1 cellular context compared by ENCODE assay signal in the genomic region with DNA sequence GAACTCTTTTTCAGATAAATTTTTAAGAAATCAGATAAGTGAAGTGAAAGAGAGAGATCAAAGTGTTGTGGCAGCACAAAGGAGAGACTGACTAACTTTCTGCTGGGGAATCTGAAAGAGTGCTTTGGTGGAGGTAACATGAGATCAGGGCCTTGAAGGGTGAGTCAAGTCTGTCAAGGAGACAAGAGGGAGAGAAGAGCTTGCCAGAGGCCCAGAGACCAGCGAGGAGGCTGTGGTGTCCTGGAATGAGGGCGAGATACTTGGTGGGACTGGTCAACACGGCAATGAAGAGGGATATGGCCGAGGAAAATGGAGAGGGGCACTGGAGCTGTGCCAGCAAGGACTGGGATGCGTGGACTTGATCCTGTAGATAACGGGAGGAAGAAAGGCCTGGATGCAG.
TF ChIP-seq lines count a peak whose summit lies in the region.

No MANE protein-coding gene starts in this region.

TF ChIP-seq in IMR-90, 13 proteins besides CTCF, POLR2A, EP300 and RAD21:
- TF ChIP-seq MXI1 (IDR thresholded peaks at IDR 0.05; ENCODE audit: borderline replicate concordance, low read depth, low read length): no peak
- TF ChIP-seq MAZ (IDR thresholded peaks at IDR 0.05; ENCODE audit: borderline replicate concordance, low read depth, low read length): no peak
- no peak for TF ChIP-seq RCOR1 (IDR thresholded peaks at IDR 0.05; ENCODE audit: insufficient replicate concordance, low read length)
- TF ChIP-seq, protein P1, sequence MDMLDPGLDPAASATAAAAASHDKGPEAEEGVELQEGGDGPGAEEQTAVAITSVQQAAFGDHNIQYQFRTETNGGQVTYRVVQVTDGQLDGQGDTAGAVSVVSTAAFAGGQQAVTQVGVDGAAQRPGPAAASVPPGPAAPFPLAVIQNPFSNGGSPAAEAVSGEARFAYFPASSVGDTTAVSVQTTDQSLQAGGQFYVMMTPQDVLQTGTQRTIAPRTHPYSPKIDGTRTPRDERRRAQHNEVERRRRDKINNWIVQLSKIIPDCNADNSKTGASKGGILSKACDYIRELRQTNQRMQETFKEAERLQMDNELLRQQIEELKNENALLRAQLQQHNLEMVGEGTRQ (IDR thresholded peaks at IDR 0.05; ENCODE audit: low read depth, low read length): no peak
- TF ChIP-seq RFX5 (IDR thresholded peaks at IDR 0.05; ENCODE audit: low read depth, low read length): no peak
- TF ChIP-seq CHD1 (IDR thresholded peaks at IDR 0.05; ENCODE audit: low read depth, low read length): no peak
- no peak for TF ChIP-seq CEBPB (IDR thresholded peaks at IDR 0.05; ENCODE audit: low read depth, low read length)
- no peak for TF ChIP-seq NFE2L2 (IDR thresholded peaks at IDR 0.05; ENCODE audit: low read depth, low read length)
- TF ChIP-seq FOS (IDR thresholded peaks at IDR 0.05; ENCODE audit: low read depth, low read length): no peak
- TF ChIP-seq BHLHE40 (IDR thresholded peaks at IDR 0.05; ENCODE audit: low read depth, low read length): no peak
- TF ChIP-seq SMC3 (IDR thresholded peaks at IDR 0.05; ENCODE audit: low read depth, low read length): no peak
- TF ChIP-seq, protein P2, sequence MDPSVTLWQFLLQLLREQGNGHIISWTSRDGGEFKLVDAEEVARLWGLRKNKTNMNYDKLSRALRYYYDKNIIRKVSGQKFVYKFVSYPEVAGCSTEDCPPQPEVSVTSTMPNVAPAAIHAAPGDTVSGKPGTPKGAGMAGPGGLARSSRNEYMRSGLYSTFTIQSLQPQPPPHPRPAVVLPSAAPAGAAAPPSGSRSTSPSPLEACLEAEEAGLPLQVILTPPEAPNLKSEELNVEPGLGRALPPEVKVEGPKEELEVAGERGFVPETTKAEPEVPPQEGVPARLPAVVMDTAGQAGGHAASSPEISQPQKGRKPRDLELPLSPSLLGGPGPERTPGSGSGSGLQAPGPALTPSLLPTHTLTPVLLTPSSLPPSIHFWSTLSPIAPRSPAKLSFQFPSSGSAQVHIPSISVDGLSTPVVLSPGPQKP (IDR thresholded peaks at IDR 0.05; ENCODE audit: borderline replicate concordance, low read depth, low read length): no peak
- no peak for TF ChIP-seq MAFK (IDR thresholded peaks at IDR 0.05; ENCODE audit: low read depth, low read length)
